In the genomic region with DNA sequence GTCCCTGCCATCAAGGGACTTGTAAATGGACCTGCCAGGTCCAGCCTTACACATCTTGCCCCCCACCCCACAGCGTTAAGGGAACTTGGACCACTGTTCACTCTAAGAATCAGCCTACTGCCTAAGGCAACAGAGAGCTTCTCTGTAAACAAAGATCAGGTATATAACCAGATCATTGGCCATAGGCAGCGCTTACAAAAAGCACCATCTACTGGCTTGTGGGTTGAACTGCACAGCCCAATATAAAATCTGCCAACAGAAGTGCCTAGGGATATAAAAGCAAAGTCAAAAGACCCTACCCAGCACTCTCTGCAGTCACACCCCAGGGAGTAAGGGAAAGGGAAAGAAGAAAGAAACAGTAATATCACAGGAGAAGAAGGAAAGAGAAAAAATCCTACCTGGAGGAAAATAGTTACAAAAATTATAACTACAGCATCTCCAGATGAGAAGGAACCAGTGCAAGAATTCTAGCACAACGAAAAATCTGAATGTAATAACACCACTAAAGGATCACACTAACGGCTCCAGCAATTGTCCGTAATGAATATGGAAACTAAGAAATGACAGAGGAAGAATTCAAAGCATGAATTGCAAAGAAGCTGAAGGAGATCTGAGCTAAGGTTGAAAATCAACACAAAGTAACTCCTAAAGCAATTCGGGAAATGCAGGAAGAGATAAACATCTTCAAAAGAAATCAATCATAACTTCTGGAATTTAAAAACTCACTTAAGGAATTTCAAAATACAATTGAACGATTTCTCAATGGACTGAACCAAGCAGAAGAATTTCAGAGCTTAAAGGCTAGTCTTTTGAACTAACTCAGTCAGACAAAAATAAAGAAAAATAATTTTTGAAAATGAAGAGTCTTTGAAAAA, we compare ENCODE assay signal across 8 cellular contexts.
A peak's percentile ranks its signal among the peaks of the same experiment; 100 is the strongest.
DNase-seq lines count a peak whose midpoint lies in the region; ATAC-seq, FAIRE-seq and TF ChIP-seq lines count a peak whose summit lies in the region.

No MANE protein-coding gene starts in this region.

- H3K36me3 ChIP-seq in gastroesophageal sphincter (no peaks in the 10 kb centered on the region), trophoblast cell (ENCODE audit: control insufficient read depth in 1 of 2, insufficient read depth in 2 of 2, low read length in 2 of 2) (no peaks in the 10 kb centered on the region)

- H3K4me3 ChIP-seq in A549, result no peak overlapping the region
- no peak overlapping the region for H3K4me3 ChIP-seq in GM12875 (ENCODE audit: low read depth, low read length)
- H3K4me3 ChIP-seq in gastroesophageal sphincter, result no peak overlapping the region
- no peak overlapping the region for H3K4me3 ChIP-seq in trophoblast cell (ENCODE audit: low read depth, low read length)

- no peak overlapping the region for H2BK120ac ChIP-seq in trophoblast cell (ENCODE audit: insufficient read depth, low read length, poor library complexity)

- 9% methylated on average over 7 of the region's 7 CpGs for WGBS in A549 (ENCODE audit: missing lambda C conversion rate)
- WGBS in gastroesophageal sphincter (ENCODE audit: low coverage in 1 of 2), 2 donors, result 25 to 63% methylated on average over 6 of the region's 7 CpGs
- no CpG with 5 or more reads among the region's 7 CpGs for WGBS in trophoblast cell (ENCODE audit: extremely low coverage, insufficient coverage, insufficient read length)

- TF ChIP-seq RAD21 in A549 (conservative IDR thresholded peaks at IDR 0.05 in 1 of 2, IDR thresholded peaks at IDR 0.05 in 1 of 2), result peak; percentile 86 to 92

- no peak overlapping the region for H3K14ac ChIP-seq in trophoblast cell (ENCODE audit: low read length)

- no peak overlapping the region for H2BK5ac ChIP-seq in trophoblast cell (ENCODE audit: low read depth, low read length, poor library complexity)

- H2AK5ac ChIP-seq in trophoblast cell (ENCODE audit: low read length), result no peak overlapping the region

- H3K79me2 ChIP-seq in trophoblast cell (ENCODE audit: control insufficient read depth, insufficient read depth, low read length, poor library complexity), result no peaks in the 10 kb centered on the region

- POLR2A ChIA-PET in A549 (lab: Yijun Ruan, JAX), result interaction anchor here (1.2 kb wide), 1 partner anchor 10 kb away, joined by 3 read pairs; no protein-coding TSS in a partner anchor

- ATAC-seq in A549 (peak; percentile 85 to 96), HG03342 (IDR thresholded peaks at IDR 0.05; ENCODE audit: unreplicated experiment) (peak; percentile 57), gastroesophageal sphincter (no peak)

- H3K4ac ChIP-seq in trophoblast cell (ENCODE audit: low read depth, low read length), result no peak overlapping the region

- H4K91ac ChIP-seq in trophoblast cell (ENCODE audit: low read depth, low read length), result peak overlapping the region; percentile 60

- FAIRE-seq in A549 (lab: Jason Lieb, UNC), result no peak

- H3K27ac ChIP-seq in A549, result 0 out of 6 replicates have a peak overlapping the region, but pooled peaks of 1 of the 2 experiments have one; percentile 40
- H3K27ac ChIP-seq in gastroesophageal sphincter, result no peak overlapping the region
- no peak overlapping the region for H3K27ac ChIP-seq in trophoblast cell (ENCODE audit: low read depth, low read length)

- H2BK12ac ChIP-seq in trophoblast cell (ENCODE audit: low read length), result peak overlapping the region; percentile 25

- H3K79me1 ChIP-seq in trophoblast cell (ENCODE audit: low read length), result peaks cover 8% of the 10 kb centered on the region

- CTCF ChIA-PET in A549 (lab: Yijun Ruan, JAX), result interaction anchor here (0.7 to 2.8 kb wide), 27 partner anchors 13 to 993 kb away, joined by 3 to 16 read pairs (median 4); no protein-coding TSS in a partner anchor

- DNase-seq in A549 (ENCODE audit: low read depth in 1 of 2, low spot score in 1 of 2), result peak; percentile 34 to 76
- DNase-seq in NCI-H82 (lab: John Stamatoyannopoulos, UW), result peak; percentile 82
- DNase-seq in activated T-cell treated with anti-CD3 and anti-CD28 coated beads, Interleukin-2, amount 50 U/mL, for 48 hours, result peak; percentile 26 to 41
- peak; percentile 52 to 81 for DNase-seq in trophoblast cell
- DNase-seq in SKM-1 treated with dmso at 0.1 percent for 144 hours (lab: John Stamatoyannopoulos, UW; ENCODE audit: unreplicated experiment), result no peak

- no peak overlapping the region for H4K12ac ChIP-seq in trophoblast cell (ENCODE audit: low read depth, low read length)

- H2AFZ ChIP-seq in trophoblast cell (ENCODE audit: insufficient read depth, low read length, poor library complexity), result no peak overlapping the region

- TF ChIP-seq EP300 in A549 (IDR thresholded peaks at IDR 0.05), result no peak
- no peak for TF ChIP-seq EP300 in gastroesophageal sphincter (IDR thresholded peaks at IDR 0.05)

- TF ChIP-seq POLR2A in A549 (IDR thresholded peaks at IDR 0.05; ENCODE audit: low read length) (no peak), gastroesophageal sphincter (IDR thresholded peaks at IDR 0.05) (no peak)

- H3K4me2 ChIP-seq in A549 (peak overlapping the region; percentile 30), trophoblast cell (ENCODE audit: low read length) (no peak overlapping the region)

- H3K4me1 ChIP-seq in A549 (no peaks in the 10 kb centered on the region), gastroesophageal sphincter (no peaks in the 10 kb centered on the region), trophoblast cell (ENCODE audit: control insufficient read depth in 1 of 2, insufficient read depth in 2 of 2, low read length in 2 of 2) (peaks cover 8 to 13% of the 10 kb centered on the region in 2 experiments)

- no peak overlapping the region for H3K18ac ChIP-seq in trophoblast cell (ENCODE audit: low read length)

- H3K27me3 ChIP-seq in gastroesophageal sphincter (peaks cover 2% of the 10 kb centered on the region), trophoblast cell (ENCODE audit: insufficient read depth, low read length) (no peaks in the 10 kb centered on the region)

- H3K9me3 ChIP-seq in A549 (no peaks in the 10 kb centered on the region), gastroesophageal sphincter (no peaks in the 10 kb centered on the region), trophoblast cell (ENCODE audit: insufficient read depth, low read depth, low read length) (peaks cover 5% of the 10 kb centered on the region)

- H3K9ac ChIP-seq in trophoblast cell (ENCODE audit: low read length), result no peak overlapping the region

- H4K8ac ChIP-seq in trophoblast cell (ENCODE audit: low read depth, low read length), result peak overlapping the region; percentile 33

- TF ChIP-seq CTCF in A549 (IDR thresholded peaks at IDR 0.05) (peak; percentile 80), GM12875 (IDR thresholded peaks at IDR 0.05; ENCODE audit: borderline replicate concordance, insufficient read depth, low read depth, low read length) (peak; percentile 76), gastroesophageal sphincter (IDR thresholded peaks at IDR 0.05) (peak; percentile 50 to 76 (median 52))

- H3K23ac ChIP-seq in trophoblast cell (ENCODE audit: low read length), result no peak overlapping the region

TF ChIP-seq in A549, 52 proteins besides CTCF, POLR2A, EP300 and RAD21:
- TF ChIP-seq BHLHE40 (IDR thresholded peaks at IDR 0.05; ENCODE audit: low read depth, low read length) (no peak), SMC3 (IDR thresholded peaks at IDR 0.05) (peak; percentile 88)
